In the genomic region with DNA sequence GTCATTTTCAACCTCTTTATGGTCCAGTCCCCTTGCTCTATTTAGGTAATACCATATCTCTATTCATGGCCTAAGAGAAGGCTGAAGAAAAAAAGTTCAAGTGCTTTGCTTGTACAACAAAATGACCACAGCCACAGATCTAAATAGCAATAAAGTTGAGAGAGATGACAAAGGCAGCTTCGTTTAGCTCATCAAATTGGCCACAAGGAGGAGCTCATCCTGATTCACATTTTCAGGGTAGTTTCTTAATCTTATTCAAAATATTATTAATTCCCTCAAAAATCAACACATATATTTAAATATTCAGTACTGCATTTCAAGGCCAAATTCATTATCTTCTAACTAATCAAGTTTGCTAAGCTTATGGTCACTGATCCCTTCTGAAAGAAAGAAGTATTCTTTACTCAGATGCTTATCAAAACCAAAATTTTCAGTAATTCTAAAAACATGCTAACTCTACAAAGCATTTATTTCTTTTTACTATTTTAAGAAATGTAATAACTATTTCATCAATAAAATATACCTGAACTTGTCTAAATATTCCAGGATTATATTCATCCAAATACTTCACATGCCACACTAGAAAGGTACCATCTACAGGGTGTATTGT, we compare ENCODE assay signal across 8 cellular contexts.
DNase-seq lines count a peak whose midpoint lies in the region; ATAC-seq and TF ChIP-seq lines count a peak whose summit lies in the region.

No MANE protein-coding gene starts in this region.

- H3K4me1 ChIP-seq in Loucy (ENCODE audit: insufficient read depth, low read length, poor library complexity, severe bottlenecking) (no peaks in the 10 kb centered on the region), neural progenitor cell (no peaks in the 10 kb centered on the region), suprapubic skin (no peaks in the 10 kb centered on the region)

- ATAC-seq in HG02970 (IDR thresholded peaks at IDR 0.05; ENCODE audit: low FRiP score, unreplicated experiment) (no peak), GM21717 (IDR thresholded peaks at IDR 0.05; ENCODE audit: unreplicated experiment) (no peak), GM21723 (IDR thresholded peaks at IDR 0.05; ENCODE audit: unreplicated experiment) (no peak)

- no peaks in the 10 kb centered on the region for H3K9me3 Mint-ChIP-seq in neural progenitor cell

- no peak overlapping the region for H3K27ac Mint-ChIP-seq in neural progenitor cell

- H4K20me1 ChIP-seq in Loucy (ENCODE audit: insufficient read depth, low read length, poor library complexity, severe bottlenecking) (no peaks in the 10 kb centered on the region), neural progenitor cell (ENCODE audit: low read depth) (no peaks in the 10 kb centered on the region)

- H3K36me3 Mint-ChIP-seq in neural progenitor cell = peaks cover 4% of the 10 kb centered on the region

- no peak overlapping the region for H3K27ac ChIP-seq in neural progenitor cell
- H3K27ac ChIP-seq in suprapubic skin = no peak overlapping the region

- H3K4me2 ChIP-seq in Loucy (ENCODE audit: low read depth, low read length, poor library complexity, severe bottlenecking) (no peak overlapping the region), neural progenitor cell (no peak overlapping the region)

- H3K79me2 ChIP-seq in Loucy (ENCODE audit: insufficient read depth, low read length) = no peaks in the 10 kb centered on the region
- H3K79me2 ChIP-seq in neural progenitor cell (ENCODE audit: low read depth) = no peaks in the 10 kb centered on the region

- peak; percentile 76 for TF ChIP-seq CTCF in Loucy (conservative IDR thresholded peaks at IDR 0.05; ENCODE audit: low read length)
- peak; percentile 82 for TF ChIP-seq CTCF in choroid plexus epithelial cell (conservative IDR thresholded peaks at IDR 0.05; ENCODE audit: low read depth, low read length)
- peak; percentile 66 for TF ChIP-seq CTCF in neural progenitor cell (IDR thresholded peaks at IDR 0.05)
- peak in 1 of 2 donors; percentile 30 for TF ChIP-seq CTCF in suprapubic skin (IDR thresholded peaks at IDR 0.05)

- WGBS in suprapubic skin = 24% methylated on average over 1 of the region's 1 CpG

- H3K9ac ChIP-seq in Loucy (ENCODE audit: low read depth, low read length, poor library complexity, severe bottlenecking) (no peak overlapping the region), neural progenitor cell (no peak overlapping the region)

- H3K4me1 Mint-ChIP-seq in neural progenitor cell = no peaks in the 10 kb centered on the region

- TF ChIP-seq EP300 in suprapubic skin (IDR thresholded peaks at IDR 0.05) = no peak

- no peak overlapping the region for H3K4me3 ChIP-seq in Loucy (ENCODE audit: low read length, poor library complexity, severe bottlenecking)
- H3K4me3 ChIP-seq in choroid plexus epithelial cell (ENCODE audit: low read depth, low read length) = no peak overlapping the region
- H3K4me3 ChIP-seq in neural progenitor cell = no peak overlapping the region
- no peak overlapping the region for H3K4me3 ChIP-seq in suprapubic skin

- H3F3A ChIP-seq in Loucy (ENCODE audit: low read depth) (no peaks in the 10 kb centered on the region), neural progenitor cell (ENCODE audit: low read depth) (no peaks in the 10 kb centered on the region)

- no peaks in the 10 kb centered on the region for H3K27me3 Mint-ChIP-seq in neural progenitor cell (ENCODE audit: insufficient read depth, low read depth)

- H3K9me3 ChIP-seq in Loucy (ENCODE audit: insufficient read depth, low read depth, low read length) (no peaks in the 10 kb centered on the region), neural progenitor cell (ENCODE audit: low read depth) (no peaks in the 10 kb centered on the region), suprapubic skin (no peaks in the 10 kb centered on the region)

- H3K9me2 ChIP-seq in Loucy (replicated peaks; ENCODE audit: low read depth, low read length) = no peaks in the 10 kb centered on the region

- TF ChIP-seq POLR2A in suprapubic skin (IDR thresholded peaks at IDR 0.05) = no peak

- no peak overlapping the region for H3K4me3 Mint-ChIP-seq in neural progenitor cell

- H3K36me3 ChIP-seq in Loucy (ENCODE audit: insufficient read depth, low read length) (no peaks in the 10 kb centered on the region), neural progenitor cell (no peaks in the 10 kb centered on the region), suprapubic skin (no peaks in the 10 kb centered on the region)

- DNase-seq in EL (peak; percentile 12), choroid plexus epithelial cell (ENCODE audit: low read depth) (peak; percentile 71), neural progenitor cell (ENCODE audit: low spot score) (peak; percentile 8), suprapubic skin (ENCODE audit: low spot score in 2 of 2) (no peak)

- H3K27me3 ChIP-seq in Loucy (ENCODE audit: insufficient read depth, low read length, poor library complexity, severe bottlenecking) (no peaks in the 10 kb centered on the region), neural progenitor cell (no peaks in the 10 kb centered on the region), suprapubic skin (no peaks in the 10 kb centered on the region)

- H2AFZ ChIP-seq in Loucy (ENCODE audit: low read length) = no peak overlapping the region
- no peak overlapping the region for H2AFZ ChIP-seq in neural progenitor cell (replicated peaks)

Comparison
In these comparisons a context has a peak if more than half of its experiments do, and no peak if none do; other contexts are left out.
1. DNase-seq: peak in EL (single experiment), choroid plexus epithelial cell (single experiment) and neural progenitor cell (single experiment); none in suprapubic skin (0 of 2).